27 cellular contexts compared by ENCODE assay signal in genomic region chr1:236757640-236758039, GRCh38.
"Had no signal": no experiment of that assay in that cellular context is flagged by ENCODE, and none has a peak within 500 bp of the region (broad histone marks: within the 10 kb centered on the region; RNA-seq: fewer than 3 reads in every experiment).

No MANE protein-coding gene starts in this region.

- H3K36me3 ChIP-seq: suprapubic skin, thyroid gland, tibial nerve, transverse colon, upper lobe of left lung, upper lobe of right lung, uterus, vagina had no signal

- ATAC-seq: stimulated activated effector memory CD8-positive, alpha-beta T cell treated with anti-CD3 and anti-CD28 coated beads, Interleukin-12 subunit alpha, Interleukin-12 subunit beta, amount 100 ng/mL, for 72 hours; stimulated activated memory B cell treated with anti-CD40 and anti-IgM and Interleukin-4, amounts not matched to agents 10 μg/mL and 1 μg/mL and 100 μg/mL, for 72 hours; stimulated activated naive B cell treated with anti-CD40 and anti-IgM and Interleukin-4, amounts not matched to agents 10 μg/mL and 1 μg/mL and 100 μg/mL, for 72 hours; stimulated activated naive CD8-positive, alpha-beta T cell treated with anti-CD3 and anti-CD28 coated beads, Interleukin-15, amount 100 ng/mL, for 72 hours; stimulated activated naive CD8-positive, alpha-beta T cell treated with anti-CD3 and anti-CD28 coated beads, Interleukin-15, Interleukin-2, amounts not matched to agents 100 U/mL and 50 U/mL, for 24 hours; upper lobe of right lung had no signal

- DNase-seq: stimulated activated CD4-positive, alpha-beta T cell treated with anti-CD3 and anti-CD28 coated beads, Interleukin-2, amount 100 ng/mL, for 48 hours; stimulated activated CD4-positive, alpha-beta T cell treated with anti-CD3 and anti-CD28 coated beads, Interleukin-4, amount 100 ng/mL, for 1 hour; stimulated activated CD4-positive, alpha-beta T cell treated with anti-CD3 and anti-CD28 coated beads, Interleukin-4, amount 100 ng/mL, for 24 hours; stimulated activated CD4-positive, alpha-beta T cell treated with anti-CD3 and anti-CD28 coated beads, Interleukin-4, amount 100 ng/mL, for 4 hours; stimulated activated CD8-positive, alpha-beta memory T cell treated with anti-CD3 and anti-CD28 coated beads, Interleukin-4, amount 100 ng/mL, for 48 hours; stimulated activated naive B cell treated with anti-CD40 and anti-IgM and Interleukin-4, amounts not matched to agents 10 μg/mL and 1 μg/mL and 100 μg/mL, for 72 hours; stimulated activated naive CD4-positive, alpha-beta T cell; stimulated activated naive CD4-positive, alpha-beta T cell treated with Interleukin-2 at 50 U/mL for 16 hours; stimulated activated naive CD8-positive, alpha-beta T cell treated with anti-CD3 and anti-CD28 coated beads, Interleukin-15, amount 100 ng/mL, for 72 hours; stimulated activated naive CD8-positive, alpha-beta T cell treated with anti-CD3 and anti-CD28 coated beads, Interleukin-15, Interleukin-2, amounts not matched to agents 100 U/mL and 50 U/mL, for 24 hours; stomach; substantia nigra; testis; thyroid gland; tibial artery; transverse colon; trophoblast cell; upper lobe of left lung; upper lobe of right lung; uterus had no signal

- H3K9me3 ChIP-seq: stomach, suprapubic skin, testis, thoracic aorta, thyroid gland, tibial artery, tibial nerve, transverse colon, upper lobe of left lung, upper lobe of right lung, uterus, vagina had no signal

- H3K4me3 ChIP-seq: stomach, suprapubic skin, testis, thoracic aorta, thyroid gland, tibial artery, tibial nerve, transverse colon, upper lobe of left lung, upper lobe of right lung, uterus, vagina had no signal

- FAIRE-seq: urothelium cell line had no signal

- H3K27me3 ChIP-seq: stomach, suprapubic skin, testis, thyroid gland, tibial artery, tibial nerve, transverse colon, upper lobe of left lung, upper lobe of right lung, uterus, vagina had no signal

- H3K27ac ChIP-seq: stomach, suprapubic skin, testis, thoracic aorta, thyroid gland, tibial artery, tibial nerve, transverse colon, upper lobe of left lung, upper lobe of right lung, uterus, vagina had no signal

- H3K4me1 ChIP-seq: suprapubic skin, testis, thyroid gland, tibial artery, tibial nerve, transverse colon, upper lobe of left lung, upper lobe of right lung, uterus, vagina had no signal
